31 cellular contexts compared by ENCODE assay signal in the genomic region with DNA sequence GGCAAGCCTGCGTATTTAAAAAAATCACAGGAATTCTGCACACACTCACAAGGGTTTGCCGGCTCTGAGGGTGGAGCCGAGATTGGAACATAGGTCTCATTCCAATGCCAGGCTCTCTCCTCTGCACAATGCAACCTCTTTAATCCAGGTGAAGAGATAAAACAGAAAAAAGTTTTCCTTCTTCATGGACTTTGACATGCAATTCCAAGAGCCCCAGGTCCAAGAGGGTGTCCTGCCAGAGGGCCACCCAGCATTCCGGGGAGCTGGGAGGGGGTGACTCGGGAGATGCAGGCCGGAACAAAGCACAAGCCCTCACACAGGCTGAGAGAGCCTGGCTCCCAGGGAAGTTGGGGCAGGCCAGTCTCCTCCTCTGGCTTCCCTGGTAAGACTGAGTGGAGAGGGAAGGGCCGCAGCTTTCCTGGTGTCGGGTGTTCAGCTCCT. TPM values are rescaled to one million over a fixed set of nuclear protein-coding genes. Genes with fewer than 3 reads are reported as not detected.
A peak's percentile ranks its signal among the peaks of the same experiment; 100 is the strongest.
DNase-seq lines count a peak whose midpoint lies in the region; ATAC-seq, FAIRE-seq and TF ChIP-seq lines count a peak whose summit lies in the region.
"Had no signal": no experiment of that assay in that cellular context is flagged by ENCODE, and none has a peak within 500 bp of the region (broad histone marks: within the 10 kb centered on the region; RNA-seq: fewer than 3 reads in every experiment).

No MANE protein-coding gene starts in this region.

- TF ChIP-seq RAD21 in A549 (conservative IDR thresholded peaks at IDR 0.05 in 1 of 2, IDR thresholded peaks at IDR 0.05 in 1 of 2): no peak

- no peak overlapping the region for H2AFZ ChIP-seq in hepatocyte
- H2AFZ ChIP-seq: parathyroid adenoma had no signal

- POLR2A ChIA-PET in A549 (lab: Yijun Ruan, JAX) (no interaction called here), Panc1 (lab: Charles Lee) (no interaction called here)

- H3K4me1 Mint-ChIP-seq in activated T-cell treated with anti-CD3 and anti-CD28 coated beads, Interleukin-2, amount 50 U/mL, for 72 hours (ENCODE audit: low read depth): peaks cover 25% of the 10 kb centered on the region

- no peak for FAIRE-seq in A549 (lab: Jason Lieb, UNC)
- FAIRE-seq: frontal cortex, GM19239, TTC549 had no signal

- H4K20me1 ChIP-seq in hepatocyte (ENCODE audit: insufficient read depth, poor library complexity, severe bottlenecking): no peaks in the 10 kb centered on the region

- H3K27me3 ChIP-seq in Panc1 (ENCODE audit: control insufficient read depth, insufficient read depth, low read length) (no peaks in the 10 kb centered on the region), hepatocyte (no peaks in the 10 kb centered on the region)

- no peaks in the 10 kb centered on the region for H3K9me3 Mint-ChIP-seq in activated T-cell treated with anti-CD3 and anti-CD28 coated beads, Interleukin-2, amount 50 U/mL, for 72 hours
- H3K9me3 Mint-ChIP-seq: activated CD4-positive, alpha-beta memory T cell treated with anti-CD3 and anti-CD28 coated beads for 36 hours; activated naive CD4-positive, alpha-beta T cell treated with anti-CD3 and anti-CD28 coated beads, Interleukin-2, amount 50 U/mL, for 24 hours; activated T-helper 2 cell treated with anti-CD3 and anti-CD28 coated beads, Interferon-gamma antibody, Interleukin-2, Interleukin-4, amounts not matched to agents 10 μg/mL and 5 μg/mL and 100 μg/mL, durations not matched to agents 14 hours and 24 hours and 36 hours; CD8-positive, alpha-beta memory T cell; stimulated activated naive B cell treated with anti-CD40 and anti-IgM and Interleukin-4, amounts not matched to agents 10 μg/mL and 1 μg/mL and 100 μg/mL, for 72 hours had no signal

- CTCF ChIA-PET in A549 (lab: Yijun Ruan, JAX): interaction anchor here (0.9 kb wide), 1 partner anchor 16 kb away, joined by 5 read pairs; no protein-coding TSS in a partner anchor
- CTCF ChIA-PET in Panc1 (lab: Charles Lee): no interaction called here

- peaks cover 12% of the 10 kb centered on the region for H3K27me3 Mint-ChIP-seq in activated T-cell treated with anti-CD3 and anti-CD28 coated beads, Interleukin-2, amount 50 U/mL, for 72 hours (ENCODE audit: low read depth)

- TF ChIP-seq EP300 in A549 (IDR thresholded peaks at IDR 0.05): no peak

- DNase-seq in A549 (ENCODE audit: low read depth in 1 of 2, low spot score in 1 of 2): no peak
- DNase-seq in Panc1 (ENCODE audit: low read depth, low spot score): no peak
- peak; percentile 54 for DNase-seq in hepatocyte (ENCODE audit: low spot score)
- DNase-seq in mucosa of descending colon: peak; percentile 37 to 53 (median 53)
- no peak for DNase-seq in KBM-7
- DNase-seq in activated T-cell treated with anti-CD3 and anti-CD28 coated beads, Interleukin-2, amount 50 U/mL, for 72 hours: no peak
- DNase-seq in NCI-H82 (lab: John Stamatoyannopoulos, UW): no peak
- DNase-seq in NCI-H2171 (lab: John Stamatoyannopoulos, UW): no peak
- DNase-seq: activated CD4-positive, alpha-beta memory T cell treated with anti-CD3 and anti-CD28 coated beads for 36 hours; activated CD4-positive, CD25-positive, alpha-beta regulatory T cell treated with anti-CD3 and anti-CD28 coated beads, Interleukin-2, amount 50 U/mL, for 72 hours; activated CD8-positive, alpha-beta memory T cell treated with anti-CD3 and anti-CD28 coated beads, Interleukin-2, amount 50 U/mL, for 48 hours; CD8-positive, alpha-beta memory T cell; cortex of kidney; DMS153; esophagus squamous epithelium; GDM1; hippocampal formation; NCI-H1092 treated with DMSO at 0.1 percent for 48 hours; NCI-H187; NCI-H526 treated with DMSO at 0.1 percent for 48 hours; RPMI8226; stimulated activated CD4-positive, alpha-beta T cell treated with anti-CD3 and anti-CD28 coated beads, Interleukin-4, amount 100 ng/mL, for 4 hours; stimulated activated naive B cell treated with anti-CD40 and anti-IgM and Interleukin-4, amounts not matched to agents 10 μg/mL and 1 μg/mL and 100 μg/mL, for 72 hours had no signal

- TF ChIP-seq POLR2A in A549 (IDR thresholded peaks at IDR 0.05; ENCODE audit: low read length): no peak

- intact Hi-C loops in Panc1 (cut with micrococcal nuclease; ENCODE audit: unreplicated experiment): no loop called here
- intact Hi-C loops in mucosa of descending colon (cut with DNase I, micrococcal nuclease): no loop called here

- ATAC-seq in A549 (peak; percentile 40 to 49; a peak in 3 of 6 replicates), Panc1 (peak; percentile 43; the same call in 1 of the 2 replicates), mucosa of descending colon (peak; percentile 83)
- no peak for ATAC-seq in activated T-cell treated with anti-CD3 and anti-CD28 coated beads, Interleukin-2, amount 50 U/mL, for 72 hours (replicated peaks in 1 of 2)
- ATAC-seq: sciatic nerve; stimulated activated naive B cell treated with anti-CD40 and anti-IgM and Interleukin-4, amounts not matched to agents 10 μg/mL and 1 μg/mL and 100 μg/mL, for 72 hours had no signal

- H3K27ac Mint-ChIP-seq in activated T-cell treated with anti-CD3 and anti-CD28 coated beads, Interleukin-2, amount 50 U/mL, for 72 hours: no peak overlapping the region
- H3K27ac Mint-ChIP-seq: activated CD4-positive, alpha-beta memory T cell treated with anti-CD3 and anti-CD28 coated beads for 36 hours; activated naive CD4-positive, alpha-beta T cell treated with anti-CD3 and anti-CD28 coated beads, Interleukin-2, amount 50 U/mL, for 24 hours; activated T-helper 2 cell treated with anti-CD3 and anti-CD28 coated beads, Interferon-gamma antibody, Interleukin-2, Interleukin-4, amounts not matched to agents 10 μg/mL and 5 μg/mL and 100 μg/mL, durations not matched to agents 14 hours and 24 hours and 36 hours; CD8-positive, alpha-beta memory T cell; stimulated activated naive B cell treated with anti-CD40 and anti-IgM and Interleukin-4, amounts not matched to agents 10 μg/mL and 1 μg/mL and 100 μg/mL, for 72 hours had no signal

- no peaks in the 10 kb centered on the region for H3K36me3 ChIP-seq in Panc1 (ENCODE audit: control insufficient read depth, insufficient read depth, low read length)
- no peaks in the 10 kb centered on the region for H3K36me3 ChIP-seq in hepatocyte (replicated peaks; ENCODE audit: insufficient read depth, low read depth)
- no peaks in the 10 kb centered on the region for H3K36me3 ChIP-seq in mucosa of descending colon (ENCODE audit: low read depth)
- H3K36me3 ChIP-seq: esophagus squamous epithelium, HAP-1 had no signal

- no peak overlapping the region for H3K4me3 Mint-ChIP-seq in activated T-cell treated with anti-CD3 and anti-CD28 coated beads, Interleukin-2, amount 50 U/mL, for 72 hours
- H3K4me3 Mint-ChIP-seq: activated CD4-positive, alpha-beta memory T cell treated with anti-CD3 and anti-CD28 coated beads for 36 hours; activated naive CD4-positive, alpha-beta T cell treated with anti-CD3 and anti-CD28 coated beads, Interleukin-2, amount 50 U/mL, for 24 hours; CD8-positive, alpha-beta memory T cell; stimulated activated naive B cell treated with anti-CD40 and anti-IgM and Interleukin-4, amounts not matched to agents 10 μg/mL and 1 μg/mL and 100 μg/mL, for 72 hours had no signal

- no TSS peak for BruUV-seq in Panc1 (replicated peaks; lab: Mats Ljungman, UMichigan)

- H3K9me3 ChIP-seq in A549: no peaks in the 10 kb centered on the region
- no peaks in the 10 kb centered on the region for H3K9me3 ChIP-seq in Panc1 (ENCODE audit: control insufficient read depth, insufficient read depth, low read depth, low read length)
- H3K9me3 ChIP-seq in hepatocyte (ENCODE audit: low read depth): no peaks in the 10 kb centered on the region
- no peaks in the 10 kb centered on the region for H3K9me3 ChIP-seq in mucosa of descending colon
- H3K9me3 ChIP-seq: esophagus squamous epithelium, HAP-1 had no signal

- TF ChIP-seq CTCF in A549 (IDR thresholded peaks at IDR 0.05): no peak
- TF ChIP-seq CTCF in Panc1 (IDR thresholded peaks at IDR 0.05): no peak
- no peak for TF ChIP-seq CTCF in hepatocyte (IDR thresholded peaks at IDR 0.05; ENCODE audit: poor library complexity)
- no peak for TF ChIP-seq CTCF in mucosa of descending colon (IDR thresholded peaks at IDR 0.05)

- no peaks in the 10 kb centered on the region for H3K4me1 ChIP-seq in A549
- H3K4me1 ChIP-seq in Panc1 (ENCODE audit: control insufficient read depth, insufficient read depth, low read length): no peaks in the 10 kb centered on the region
- peaks cover 20% of the 10 kb centered on the region for H3K4me1 ChIP-seq in hepatocyte (ENCODE audit: insufficient read depth)
- H3K4me1 ChIP-seq in mucosa of descending colon (ENCODE audit: low read depth): no peaks in the 10 kb centered on the region
- H3K4me1 ChIP-seq: HAP-1, parathyroid adenoma had no signal

- H3K27ac ChIP-seq in A549: no peak overlapping the region
- H3K27ac ChIP-seq in Panc1 (ENCODE audit: low read length): no peak overlapping the region
- H3K27ac ChIP-seq in hepatocyte: peak overlapping the region; percentile 89
- H3K27ac ChIP-seq: esophagus squamous epithelium, parathyroid adenoma had no signal

- H3K9me2 ChIP-seq in hepatocyte (replicated peaks; ENCODE audit: insufficient read depth): no peaks in the 10 kb centered on the region

- H3K4me3 ChIP-seq in A549: no peak overlapping the region
- H3K4me3 ChIP-seq in Panc1 (ENCODE audit: low read depth in 2 of 2, low read length in 2 of 2): no peak overlapping the region
- H3K4me3 ChIP-seq in hepatocyte: no peak overlapping the region
- no peak overlapping the region for H3K4me3 ChIP-seq in mucosa of descending colon
- H3K4me3 ChIP-seq: esophagus squamous epithelium, HAP-1 had no signal

- WGBS in A549 (ENCODE audit: missing lambda C conversion rate): 79% methylated on average over 6 of the region's 8 CpGs
- 55% methylated on average over 8 of the region's 8 CpGs for WGBS in hepatocyte (ENCODE audit: low lambda C conversion rate, missing lambda C conversion rate)

- H3K4me2 ChIP-seq in A549: no peak overlapping the region
- peak overlapping the region; percentile 38 for H3K4me2 ChIP-seq in hepatocyte

- H3K79me2 ChIP-seq in hepatocyte: no peaks in the 10 kb centered on the region
- H3K79me2 ChIP-seq: parathyroid adenoma had no signal

- no peaks in the 10 kb centered on the region for H3K36me3 Mint-ChIP-seq in activated T-cell treated with anti-CD3 and anti-CD28 coated beads, Interleukin-2, amount 50 U/mL, for 72 hours (ENCODE audit: insufficient read depth in 2 of 2)
- H3K36me3 Mint-ChIP-seq: activated CD4-positive, alpha-beta memory T cell treated with anti-CD3 and anti-CD28 coated beads for 36 hours; activated naive CD4-positive, alpha-beta T cell treated with anti-CD3 and anti-CD28 coated beads, Interleukin-2, amount 50 U/mL, for 24 hours; CD8-positive, alpha-beta memory T cell had no signal

- in situ Hi-C loops in Panc1 (cut with HindIII; ENCODE audit: low pct_unique_long_range_greater_than_20kb, low sequenced_read_pairs): no loop called here
- in situ Hi-C loops in KBM-7 (cut with MboI; ENCODE audit: low pct_unique_long_range_greater_than_20kb, low sequenced_read_pairs): no loop called here

RNA-seq across cellular contexts. Expression of a gene that starts 6.7 kb away (rescaled TPM):
- 0.93 and 1.1 TPM in 2 replicates for polyA plus RNA-seq in A549 (2011; rRNA removed)
- polyA plus RNA-seq in A549 (2012; cell fraction: cytosol; rRNA removed): 0.93 and 1.2 TPM in 2 replicates
- polyA plus RNA-seq in A549 (2012; cell fraction: nucleus; rRNA removed): 1.2 and 1.3 TPM in 2 replicates
- 3.4 to 5.0 TPM (median 4.2 TPM) in 3 replicates for polyA plus RNA-seq in A549 (2017; fragmentation: RNase III; extraction: RNeasy Plus Mini Kit Qiagen cat#74134 plus additional on column Dnase treatment)
- 1.5 and 1.7 TPM in 2 replicates for polyA minus RNA-seq in A549 (2011; rRNA and poly(A)+ RNA removed)
- 7.0 TPM for total RNA-seq in Panc1 (2021; ENCODE audit: unreplicated experiment)
- polyA plus RNA-seq in Panc1 (2012; ENCODE audit: insufficient read length): 3.1 TPM
- 20.0 and 21.5 TPM in 2 replicates for total RNA-seq in hepatocyte
- 18.9 and 19.3 TPM in 2 replicates for polyA plus RNA-seq in hepatocyte
- 10 to 100 TPM in 2 of 3 donors, 1 to 10 TPM in 1; 8.0 to 19.3 (median 13.6) TPM for total RNA-seq in mucosa of descending colon
- 1 to 10 TPM in 1 of 2 donors, under 1 TPM in 1; 0.53 to 2.2 TPM for total RNA-seq in activated T-cell treated with anti-CD3 and anti-CD28 coated beads, Interleukin-2, amount 50 U/mL, for 72 hours
- polyA plus RNA-seq: CD8-positive, alpha-beta memory T cell had no signal

Comparison
In these comparisons a context has a peak if more than half of its experiments do, and no peak if none do; other contexts are left out.
1. ATAC-seq: peak in A549 (2 of 2), Panc1 (single experiment) and mucosa of descending colon (single experiment); none in activated T-cell treated with anti-CD3 and anti-CD28 coated beads, Interleukin-2, amount 50 U/mL, for 72 hours (0 of 2).
2. DNase-seq: peak in hepatocyte (single experiment) and mucosa of descending colon (3 of 3); none in A549 (0 of 2), Panc1 (single experiment), KBM-7 (single experiment), activated T-cell treated with anti-CD3 and anti-CD28 coated beads, Interleukin-2, amount 50 U/mL, for 72 hours (0 of 2), NCI-H82 (single experiment) and NCI-H2171 (single experiment).